ENCODE assay signal across 8 cellular contexts in genomic region chr19:33222255-33222654, GRCh38. TPM values are rescaled to one million over a fixed set of nuclear protein-coding genes. Genes with fewer than 3 reads are reported as not detected.
"Had no signal": no experiment of that assay in that cellular context is flagged by ENCODE, and none has a peak within 500 bp of the region (broad histone marks: within the 10 kb centered on the region; RNA-seq: fewer than 3 reads in every experiment).

No MANE protein-coding gene starts in this region.

RNA-seq across cellular contexts. Expression of gene SLC7A10, which starts 3.4 kb away (rescaled TPM):
- total RNA-seq: OCI-LY7, PC-3, PC-9, Peyer's patch, RPMI7951, SJCRH30, SJSA1, SK-MEL-5 had no signal

RNA-seq across cellular contexts. Expression of gene LRP3, which starts 28.1 kb away (rescaled TPM):
- total RNA-seq: OCI-LY7 had no signal
